Comparison of ENCODE assay signal across 8 cellular contexts in genomic region chr12:64010069-64010686, GRCh38.
DNase-seq lines count a peak whose midpoint lies in the region; ATAC-seq and TF ChIP-seq lines count a peak whose summit lies in the region.

No MANE protein-coding gene starts in this region.

- H3K36me3 Mint-ChIP-seq in activated CD4-positive, alpha-beta memory T cell treated with anti-CD3 and anti-CD28 coated beads for 36 hours: no peaks in the 10 kb centered on the region

- CTCF ChIA-PET in mammary epithelial cell (lab: Charles Lee; ENCODE audit: low non-redundant PET): no interaction called here
- CTCF ChIA-PET in activated CD4-positive, alpha-beta memory T cell treated with anti-CD3 and anti-CD28 coated beads for 36 hours (lab: Charles Lee): no interaction called here

- H3K4me2 ChIP-seq in mammary epithelial cell (ENCODE audit: insufficient read depth, low read depth, low read length): no peak overlapping the region

- H3K4me3 Mint-ChIP-seq in activated CD4-positive, alpha-beta memory T cell treated with anti-CD3 and anti-CD28 coated beads for 36 hours: no peak overlapping the region

- H4K20me1 ChIP-seq in mammary epithelial cell (ENCODE audit: insufficient read depth, low read length): no peaks in the 10 kb centered on the region

- no peaks in the 10 kb centered on the region for H3K9me3 Mint-ChIP-seq in activated CD4-positive, alpha-beta memory T cell treated with anti-CD3 and anti-CD28 coated beads for 36 hours

- H3K27ac Mint-ChIP-seq in activated CD4-positive, alpha-beta memory T cell treated with anti-CD3 and anti-CD28 coated beads for 36 hours: no peak overlapping the region

- no peak overlapping the region for H2AFZ ChIP-seq in mammary epithelial cell (ENCODE audit: low read depth, low read length)

- no peaks in the 10 kb centered on the region for H3K4me1 ChIP-seq in mammary epithelial cell (ENCODE audit: insufficient read depth, low read length)
- H3K4me1 ChIP-seq in breast epithelium: no peaks in the 10 kb centered on the region

- no peak for TF ChIP-seq POLR2A in breast epithelium (IDR thresholded peaks at IDR 0.05)

- H3K27me3 ChIP-seq in mammary epithelial cell (ENCODE audit: insufficient read depth, low read length) (no peaks in the 10 kb centered on the region), breast epithelium (no peaks in the 10 kb centered on the region)

- H3K36me3 ChIP-seq in mammary epithelial cell (ENCODE audit: insufficient read depth, low read length): no peaks in the 10 kb centered on the region
- no peaks in the 10 kb centered on the region for H3K36me3 ChIP-seq in breast epithelium

- peak; percentile 37 for DNase-seq in mammary epithelial cell
- DNase-seq in breast epithelium (ENCODE audit: low spot score in 2 of 2): no peak
- DNase-seq in choroid plexus epithelial cell (ENCODE audit: low read depth): peak; percentile 76
- no peak for DNase-seq in SKM-1 (lab: John Stamatoyannopoulos, UW; ENCODE audit: unreplicated experiment)
- no peak for DNase-seq in SW 1271 (lab: John Stamatoyannopoulos, UW)
- DNase-seq in dermis blood vessel endothelial cell: no peak
- DNase-seq in activated CD4-positive, alpha-beta memory T cell treated with anti-CD3 and anti-CD28 coated beads for 36 hours: no peak

- 95% methylated on average over 4 of the region's 4 CpGs for WGBS in mammary epithelial cell (ENCODE audit: low coverage, missing lambda C conversion rate)

- no peak for TF ChIP-seq CTCF in mammary epithelial cell (conservative IDR thresholded peaks at IDR 0.05 in 1 of 2, IDR thresholded peaks at IDR 0.05 in 1 of 2; ENCODE audit: extremely low read depth in 1 of 2, insufficient read depth in 1 of 2, low read depth in 1 of 2, low read length in 2 of 2)
- TF ChIP-seq CTCF in breast epithelium (IDR thresholded peaks at IDR 0.05): no peak
- TF ChIP-seq CTCF in choroid plexus epithelial cell (conservative IDR thresholded peaks at IDR 0.05; ENCODE audit: low read depth, low read length): no peak

- BruUV-seq in mammary epithelial cell (replicated peaks; lab: Mats Ljungman, UMichigan): no TSS peak

- peak; percentile 92 for ATAC-seq in HG03196 (IDR thresholded peaks at IDR 0.05; ENCODE audit: unreplicated experiment)

- H3K27ac ChIP-seq in mammary epithelial cell (ENCODE audit: insufficient read depth, low read depth, low read length) (no peak overlapping the region), breast epithelium (peak overlapping the region in 1 of 2 donors; percentile 44)

- H3K79me2 ChIP-seq in mammary epithelial cell (ENCODE audit: insufficient read depth, low read length): peaks cover 25% of the 10 kb centered on the region

- POLR2A ChIA-PET in activated CD4-positive, alpha-beta memory T cell treated with anti-CD3 and anti-CD28 coated beads for 36 hours (lab: Charles Lee): no interaction called here

- dilution Hi-C loops in mammary epithelial cell (cut with HindIII; ENCODE audit: low sequenced_read_pairs): no loop called here

- in situ Hi-C loops in mammary epithelial cell (cut with MboI; ENCODE audit: low sequenced_read_pairs in 2 of 2): no loop called here

- H3K4me3 ChIP-seq in mammary epithelial cell (replicated peaks in 1 of 3; ENCODE audit: insufficient read depth in 1 of 3, low read depth in 2 of 3, low read length in 3 of 3) (no peak overlapping the region), breast epithelium (no peak overlapping the region), choroid plexus epithelial cell (ENCODE audit: low read depth, low read length) (no peak overlapping the region)

- no peak overlapping the region for H3K9ac ChIP-seq in mammary epithelial cell (ENCODE audit: insufficient read depth, low read length)

- H3K9me3 ChIP-seq in mammary epithelial cell (replicated peaks; ENCODE audit: insufficient read depth, low read length) (no peaks in the 10 kb centered on the region), breast epithelium (no peaks in the 10 kb centered on the region)

- H3K4me1 Mint-ChIP-seq in activated CD4-positive, alpha-beta memory T cell treated with anti-CD3 and anti-CD28 coated beads for 36 hours (ENCODE audit: low read depth): no peaks in the 10 kb centered on the region

- intact Hi-C loops in mammary epithelial cell (cut with micrococcal nuclease) (no loop called here), breast epithelium (cut with DNase I; ENCODE audit: low total_unique reads) (no loop called here)
- intact Hi-C loops in activated CD4-positive, alpha-beta memory T cell treated with anti-CD3 and anti-CD28 coated beads for 36 hours (cut with micrococcal nuclease): no loop called here

- H3K27me3 Mint-ChIP-seq in activated CD4-positive, alpha-beta memory T cell treated with anti-CD3 and anti-CD28 coated beads for 36 hours: no peaks in the 10 kb centered on the region

Comparison
In these comparisons a context has a peak if more than half of its experiments do, and no peak if none do; other contexts are left out.
1. DNase-seq: peak in mammary epithelial cell (single experiment) and choroid plexus epithelial cell (single experiment); none in breast epithelium (0 of 2), SKM-1 (single experiment), SW 1271 (0 of 2), dermis blood vessel endothelial cell (single experiment) and activated CD4-positive, alpha-beta memory T cell treated with anti-CD3 and anti-CD28 coated beads for 36 hours (single experiment).